Comparison of ENCODE assay signal across 33 cellular contexts in the genomic region with DNA sequence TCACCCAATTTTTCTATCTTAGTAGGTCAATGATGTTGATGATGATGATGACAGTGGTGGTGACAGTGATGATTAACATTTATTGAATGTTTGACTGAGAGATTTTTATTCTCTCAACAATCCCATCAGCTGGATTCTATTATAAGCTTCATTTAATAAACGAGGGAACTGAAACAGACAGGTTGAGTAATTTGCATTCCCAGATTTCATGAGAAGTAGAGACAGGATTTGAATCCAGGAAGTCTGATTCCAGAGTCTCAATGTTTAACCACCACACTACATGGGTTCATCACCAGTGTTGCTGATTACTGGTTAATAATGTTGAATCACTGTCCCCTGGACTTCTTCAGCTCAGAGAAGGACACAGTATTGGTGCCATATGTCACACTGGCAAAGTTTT.
"Had no signal": no experiment of that assay in that cellular context is flagged by ENCODE, and none has a peak within 500 bp of the region (broad histone marks: within the 10 kb centered on the region; RNA-seq: fewer than 3 reads in every experiment).

No MANE protein-coding gene starts in this region.

- H3K36me3 Mint-ChIP-seq: activated naive CD8-positive, alpha-beta T cell treated with anti-CD3 and anti-CD28 coated beads for 36 hours had no signal

- ATAC-seq: activated CD8-positive, alpha-beta T cell treated with anti-CD3 and anti-CD28 coated beads for 36 hours; activated T-cell treated with anti-CD3 and anti-CD28 coated beads, Interleukin-2, amount 50 U/mL, for 72 hours; activated T-helper 17 cell treated with anti-CD3 and anti-CD28 coated beads, Interleukin-2, amount 50 U/mL, for 72 hours; PC-3 had no signal

- H3K27ac ChIP-seq: ascending aorta, cardiac muscle cell, SJCRH30, SK-N-MC, WERI-Rb-1 had no signal

- H3K27me3 ChIP-seq: ascending aorta, cardiac muscle cell, MG63, SJCRH30 had no signal

- H3K9me3 ChIP-seq: ascending aorta, MG63, SJCRH30 had no signal

- H3K4me3 Mint-ChIP-seq: activated CD8-positive, alpha-beta T cell treated with anti-CD3 and anti-CD28 coated beads for 36 hours; activated naive CD8-positive, alpha-beta T cell treated with anti-CD3 and anti-CD28 coated beads for 36 hours; activated T-cell treated with anti-CD3 and anti-CD28 coated beads, Interleukin-2, amount 50 U/mL, for 72 hours; activated T-helper 17 cell treated with anti-CD3 and anti-CD28 coated beads, Interleukin-2, amount 50 U/mL, for 72 hours; central memory CD8-positive, alpha-beta T cell had no signal

- H3K9me3 Mint-ChIP-seq: activated CD8-positive, alpha-beta T cell treated with anti-CD3 and anti-CD28 coated beads for 36 hours; activated naive CD8-positive, alpha-beta T cell treated with anti-CD3 and anti-CD28 coated beads for 36 hours; activated T-cell treated with anti-CD3 and anti-CD28 coated beads, Interleukin-2, amount 50 U/mL, for 72 hours; activated T-helper 17 cell treated with anti-CD3 and anti-CD28 coated beads, Interleukin-2, amount 50 U/mL, for 72 hours; central memory CD8-positive, alpha-beta T cell had no signal

- H3K36me3 ChIP-seq: ascending aorta, cardiac muscle cell, MG63, SJCRH30, WERI-Rb-1 had no signal

- H3K27me3 Mint-ChIP-seq: activated CD8-positive, alpha-beta T cell treated with anti-CD3 and anti-CD28 coated beads for 36 hours; activated naive CD8-positive, alpha-beta T cell treated with anti-CD3 and anti-CD28 coated beads for 36 hours had no signal

- H3K4me1 Mint-ChIP-seq: activated naive CD8-positive, alpha-beta T cell treated with anti-CD3 and anti-CD28 coated beads for 36 hours; activated T-helper 17 cell treated with anti-CD3 and anti-CD28 coated beads, Interleukin-2, amount 50 U/mL, for 72 hours; central memory CD8-positive, alpha-beta T cell had no signal

- DNase-seq: activated CD4-positive, alpha-beta T cell treated with anti-CD3 and anti-CD28 coated beads for 1 hour; activated CD4-positive, alpha-beta T cell treated with anti-CD3 and anti-CD28 coated beads for 48 hours; activated CD4-positive, CD25-positive, alpha-beta regulatory T cell; activated CD8-positive, alpha-beta T cell treated with anti-CD3 and anti-CD28 coated beads for 36 hours; activated effector memory CD4-positive, alpha-beta T cell treated with anti-CD3 and anti-CD28 coated beads, Interleukin-2, amount 50 U/mL, for 16 hours; activated naive CD4-positive, alpha-beta T cell; activated naive CD4-positive, alpha-beta T cell treated with anti-CD3 and anti-CD28 coated beads, Interleukin-2, amount 50 U/mL, for 16 hours; activated naive CD8-positive, alpha-beta T cell treated with anti-CD3 and anti-CD28 coated beads for 36 hours; activated T-cell treated with anti-CD3 and anti-CD28 coated beads, Interleukin-2, amount 50 U/mL, for 1 hour; activated T-cell treated with anti-CD3 and anti-CD28 coated beads, Interleukin-2, amount 50 U/mL, for 72 hours; amygdala; Kasumi-1; MG63; NCI-H1048; NCI-H1105 treated with DMSO at 0.1 percent for 48 hours; NCI-H1436; NCI-H1694; NCI-H1930; NCI-H2081 treated with DMSO at 0.1 percent for 48 hours; NCI-H226; NCI-H446 treated with DMSO at 0.1 percent for 48 hours; NCI-H524; NCI-H69; PC-3; SHP77; SJCRH30; T1000; WERI-Rb-1 had no signal

- H3K4me3 ChIP-seq: ascending aorta, cardiac muscle cell, MG63, SJCRH30, SK-N-MC had no signal

- H3K27ac Mint-ChIP-seq: activated CD8-positive, alpha-beta T cell treated with anti-CD3 and anti-CD28 coated beads for 36 hours; activated naive CD8-positive, alpha-beta T cell treated with anti-CD3 and anti-CD28 coated beads for 36 hours; activated T-cell treated with anti-CD3 and anti-CD28 coated beads, Interleukin-2, amount 50 U/mL, for 72 hours; activated T-helper 17 cell treated with anti-CD3 and anti-CD28 coated beads, Interleukin-2, amount 50 U/mL, for 72 hours had no signal
